In genomic region chr10:133309720-133310398, GRCh38 we compare ENCODE assay signal across 10 cellular contexts. TPM values are rescaled to one million over a fixed set of nuclear protein-coding genes. Genes with fewer than 3 reads are reported as not detected.
DNase-seq lines count a peak whose midpoint lies in the region; ATAC-seq and TF ChIP-seq lines count a peak whose summit lies in the region.
"Had no signal": no experiment of that assay in that cellular context is flagged by ENCODE, and none has a peak within 500 bp of the region (broad histone marks: within the 10 kb centered on the region; RNA-seq: fewer than 3 reads in every experiment).

No MANE protein-coding gene starts in this region.

- H3K9ac ChIP-seq in duodenal mucosa (ENCODE audit: low read depth in 1 of 2, low read length in 2 of 2) (peak overlapping the region; percentile 28 to 30), trophoblast cell (ENCODE audit: low read length) (no peak overlapping the region)

- H3K36me3 ChIP-seq in GM23338 (ENCODE audit: insufficient read depth) (peaks cover 5% of the 10 kb centered on the region; the same call in 1 of the 2 replicates), duodenal mucosa (ENCODE audit: control insufficient read depth in 1 of 2, insufficient read depth in 2 of 2, low read length in 2 of 2) (peaks cover 14 to 33% of the 10 kb centered on the region in 2 donors), trophoblast cell (ENCODE audit: control insufficient read depth in 1 of 2, insufficient read depth in 2 of 2, low read length in 2 of 2) (peaks cover 16 to 22% of the 10 kb centered on the region in 2 experiments)

- H2AFZ ChIP-seq in GM23338 (no peak overlapping the region), trophoblast cell (ENCODE audit: insufficient read depth, low read length, poor library complexity) (no peak overlapping the region)

- H3K4me1 Mint-ChIP-seq in GM23338 = peaks cover 4% of the 10 kb centered on the region

- ATAC-seq in GM23338 (no peak), GM18858 (IDR thresholded peaks at IDR 0.05; ENCODE audit: unreplicated experiment) (no peak), HG03025 (IDR thresholded peaks at IDR 0.05; ENCODE audit: low FRiP score, unreplicated experiment) (no peak)

- H3K27ac ChIP-seq in GM23338 (ENCODE audit: low read depth) = peak overlapping the region; percentile 19; the same call in 1 of the 2 replicates
- peak overlapping the region; percentile 30 for H3K27ac ChIP-seq in duodenal mucosa (ENCODE audit: low read depth, low read length)
- H3K27ac ChIP-seq in trophoblast cell (ENCODE audit: low read depth, low read length) = no peak overlapping the region

- H2BK5ac ChIP-seq in trophoblast cell (ENCODE audit: low read depth, low read length, poor library complexity) = no peak overlapping the region

- H2BK12ac ChIP-seq in trophoblast cell (ENCODE audit: low read length) = no peak overlapping the region

- no CpG with 5 or more reads among the region's 33 CpGs for WGBS in trophoblast cell (ENCODE audit: extremely low coverage, insufficient coverage, insufficient read length)

- H4K12ac ChIP-seq in trophoblast cell (ENCODE audit: low read depth, low read length) = no peak overlapping the region

- no peak overlapping the region for H2BK120ac ChIP-seq in trophoblast cell (ENCODE audit: insufficient read depth, low read length, poor library complexity)

- H3K79me2 ChIP-seq in GM23338 (replicated peaks; ENCODE audit: insufficient read depth) (peaks cover 32% of the 10 kb centered on the region), trophoblast cell (ENCODE audit: control insufficient read depth, insufficient read depth, low read length, poor library complexity) (peaks cover 5% of the 10 kb centered on the region)

- H3K4ac ChIP-seq in trophoblast cell (ENCODE audit: low read depth, low read length) = no peak overlapping the region

- H4K20me1 ChIP-seq in GM23338 (replicated peaks; ENCODE audit: insufficient read depth) = peaks cover 14% of the 10 kb centered on the region

- in situ Hi-C loops in GM13976 (cut with MboI; ENCODE audit: low sequenced_read_pairs, unreplicated experiment) = no loop called here

- DNase-seq in GM23338 (ENCODE audit: low spot score) = no peak
- DNase-seq in NCI-H510A (lab: John Stamatoyannopoulos, UW) = peak; percentile 60
- DNase-seq in trophoblast cell = no peak
- DNase-seq in GM13976 (ENCODE audit: low spot score) = no peak
- no peak for DNase-seq in GDM1 (lab: John Stamatoyannopoulos, UW)

- no peak overlapping the region for H3K18ac ChIP-seq in trophoblast cell (ENCODE audit: low read length)

- peaks cover 18% of the 10 kb centered on the region for H3F3A ChIP-seq in GM23338 (replicated peaks; ENCODE audit: low read depth)

- H3K4me3 Mint-ChIP-seq in GM23338 = peak overlapping the region; percentile 72

- peak overlapping the region; percentile 100 for H3K4me2 ChIP-seq in GM23338
- peak overlapping the region; percentile 33 for H3K4me2 ChIP-seq in trophoblast cell (ENCODE audit: low read length)

- H3K9me3 Mint-ChIP-seq in GM23338 = peaks cover 2% of the 10 kb centered on the region; the same call in 2 of the 3 replicates

- H3K27me3 ChIP-seq in GM23338 (ENCODE audit: insufficient read depth) (no peaks in the 10 kb centered on the region), duodenal mucosa (ENCODE audit: control insufficient read depth in 1 of 2, insufficient read depth in 2 of 2, low read length in 2 of 2) (no peaks in the 10 kb centered on the region), trophoblast cell (ENCODE audit: insufficient read depth, low read length) (no peaks in the 10 kb centered on the region)

- peaks cover 22% of the 10 kb centered on the region for H3K36me3 Mint-ChIP-seq in GM23338 (ENCODE audit: low read depth)

- no peak overlapping the region for H3K14ac ChIP-seq in trophoblast cell (ENCODE audit: low read length)

- no peak overlapping the region for H4K91ac ChIP-seq in trophoblast cell (ENCODE audit: low read depth, low read length)

- no peak overlapping the region for H4K8ac ChIP-seq in trophoblast cell (ENCODE audit: low read depth, low read length)

- no peak overlapping the region for H3K23ac ChIP-seq in trophoblast cell (ENCODE audit: low read length)

- peaks cover 7% of the 10 kb centered on the region for H3K79me1 ChIP-seq in trophoblast cell (ENCODE audit: low read length)

- no peak overlapping the region for H3K27ac Mint-ChIP-seq in GM23338

- TF ChIP-seq CTCF in GM23338 (conservative IDR thresholded peaks at IDR 0.05; ENCODE audit: low read depth in 2 of 2) (no peak), GM13976 (IDR thresholded peaks at IDR 0.05; ENCODE audit: borderline replicate concordance, control extremely low read depth, extremely low read depth, insufficient read depth, missing control alignments) (no peak)

- H3K4me1 ChIP-seq in GM23338 (ENCODE audit: insufficient read depth) (peaks cover 10% of the 10 kb centered on the region; the same call in 1 of the 2 replicates), duodenal mucosa (ENCODE audit: control insufficient read depth in 1 of 2, insufficient read depth in 2 of 2, low read length in 2 of 2) (peaks cover 25 to 36% of the 10 kb centered on the region in 2 donors), trophoblast cell (ENCODE audit: control insufficient read depth in 1 of 2, insufficient read depth in 2 of 2, low read length in 2 of 2) (peaks cover 4 to 10% of the 10 kb centered on the region in 2 experiments)

- peaks cover 8% of the 10 kb centered on the region for H3K27me3 Mint-ChIP-seq in GM23338 (ENCODE audit: insufficient read depth, low read depth, poor library complexity)

- no peak overlapping the region for H2AK5ac ChIP-seq in trophoblast cell (ENCODE audit: low read length)

- no peaks in the 10 kb centered on the region for H3K9me2 ChIP-seq in GM23338 (ENCODE audit: insufficient read depth)

- peak overlapping the region; percentile 98; the same call in 1 of the 2 replicates for H3K4me3 ChIP-seq in GM23338
- peak overlapping the region; percentile 69 to 74 for H3K4me3 ChIP-seq in duodenal mucosa (ENCODE audit: low read depth in 1 of 2, low read length in 2 of 2)
- H3K4me3 ChIP-seq in trophoblast cell (ENCODE audit: low read depth, low read length) = no peak overlapping the region

- H3K9me3 ChIP-seq in duodenal mucosa (ENCODE audit: control insufficient read depth in 1 of 2, low read length in 2 of 2) (no peaks in the 10 kb centered on the region), trophoblast cell (ENCODE audit: insufficient read depth, low read depth, low read length) (peaks cover 5% of the 10 kb centered on the region)

TF ChIP-seq in GM23338, 12 proteins besides CTCF, POLR2A, EP300 and RAD21 (continues in another document):
- no peak for TF ChIP-seq JUNB (IDR thresholded peaks at IDR 0.05; ENCODE audit: unreplicated experiment)
- no peak for TF ChIP-seq POLR2AphosphoS5 (IDR thresholded peaks at IDR 0.05; ENCODE audit: low read depth)
- no peak for TF ChIP-seq STAT1 (IDR thresholded peaks at IDR 0.05; ENCODE audit: unreplicated experiment)
- TF ChIP-seq ZNF331 (CRISPR knock-in tag; IDR thresholded peaks at IDR 0.05; ENCODE audit: low read depth) = no peak
- TF ChIP-seq NANOG (IDR thresholded peaks at IDR 0.05; ENCODE audit: borderline replicate concordance) = no peak
- no peak for TF ChIP-seq ZNF114 (CRISPR knock-in tag; IDR thresholded peaks at IDR 0.05)

RNA-seq across cellular contexts. Expression of gene ZNF511, which starts 1.1 kb away (rescaled TPM):
- 41.0 and 41.3 TPM in 2 replicates for total RNA-seq in GM23338 (2014; rRNA removed; shearing (Covaris generic))
- 104 and 114 TPM in 2 replicates for polyA plus RNA-seq in GM23338 (2016; fragmentation: Nextera tagmentation; extraction: Ambion mirVana)
- polyA plus RNA-seq in trophoblast cell (2013) = 16.2 and 17.1 TPM in 2 replicates

RNA-seq across cellular contexts. Expression of gene TUBGCP2, which starts 1.2 kb away (rescaled TPM):
- total RNA-seq in GM23338 (2014; rRNA removed; shearing (Covaris generic)) = 51.5 and 67.7 TPM in 2 replicates
- 56.6 and 59.6 TPM in 2 replicates for polyA plus RNA-seq in GM23338 (2016; fragmentation: Nextera tagmentation; extraction: Ambion mirVana)
- polyA plus RNA-seq in trophoblast cell (2013) = 32.7 and 32.8 TPM in 2 replicates

RNA-seq across cellular contexts. Expression of gene CALY, which starts 26.8 kb away (rescaled TPM):
- 0.31 and 1.0 TPM in 2 replicates for total RNA-seq in GM23338 (2014; rRNA removed; shearing (Covaris generic))
- 8.0 and 9.0 TPM in 2 replicates for polyA plus RNA-seq in GM23338 (2016; fragmentation: Nextera tagmentation; extraction: Ambion mirVana)
- polyA plus RNA-seq in trophoblast cell (2013) = 0.11 and 0.19 TPM in 2 replicates
- total RNA-seq: activated CD8-positive, alpha-beta memory T cell treated with anti-CD3 and anti-CD28 coated beads for 36 hours had no signal

RNA-seq across cellular contexts. Expression of gene ADAM8, which starts 33.2 kb away (rescaled TPM):
- 5.5 and 7.4 TPM in 2 replicates for total RNA-seq in GM23338 (2014; rRNA removed; shearing (Covaris generic))
- polyA plus RNA-seq in GM23338 (2016; fragmentation: Nextera tagmentation; extraction: Ambion mirVana) = 1.9 and 2.1 TPM in 2 replicates
- polyA plus RNA-seq in trophoblast cell (2013) = 16.9 and 18.0 TPM in 2 replicates

RNA-seq across cellular contexts. Expression of gene PRAP1, which starts 37.3 kb away (rescaled TPM):
- not detected in 2 replicates for total RNA-seq in GM23338 (2014; rRNA removed; shearing (Covaris generic))
- 0.68 and 1.5 TPM in 2 replicates for polyA plus RNA-seq in GM23338 (2016; fragmentation: Nextera tagmentation; extraction: Ambion mirVana)
- polyA plus RNA-seq in trophoblast cell (2013) = 0.21 TPM in 2 replicates
- total RNA-seq: activated CD8-positive, alpha-beta memory T cell treated with anti-CD3 and anti-CD28 coated beads for 36 hours; HT1080 had no signal
